8 cellular contexts compared by ENCODE assay signal in the genomic region with DNA sequence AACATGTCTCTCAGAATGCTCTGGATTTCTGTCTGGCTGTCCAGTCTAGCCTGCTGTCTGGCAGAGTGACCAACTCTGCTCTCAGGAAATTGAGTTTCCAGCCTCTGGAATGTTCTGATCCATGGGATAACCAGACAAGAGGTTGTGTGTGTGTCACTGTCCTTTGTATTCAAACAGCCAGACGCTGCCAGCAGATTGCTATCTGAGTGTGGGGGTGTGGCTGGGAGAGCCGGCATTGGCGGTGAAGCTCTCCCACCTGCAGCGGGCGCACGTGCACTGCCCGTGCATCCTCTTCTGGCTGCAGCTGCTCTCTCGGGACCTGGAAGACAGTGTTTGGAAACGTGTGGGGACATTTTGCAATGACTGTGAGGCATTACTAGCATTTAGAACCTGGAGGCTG. TPM values are rescaled to one million over a fixed set of nuclear protein-coding genes. Genes with fewer than 3 reads are reported as not detected.
DNase-seq lines count a peak whose midpoint lies in the region; ATAC-seq and TF ChIP-seq lines count a peak whose summit lies in the region.

No MANE protein-coding gene starts in this region.

- ATAC-seq in DND-41 (ENCODE audit: insufficient read depth, low read depth), result peak; percentile 44
- ATAC-seq in HG03469 (IDR thresholded peaks at IDR 0.05; ENCODE audit: unreplicated experiment), result no peak
- no peak for ATAC-seq in HG03108 (IDR thresholded peaks at IDR 0.05; ENCODE audit: unreplicated experiment)

- peaks cover 24% of the 10 kb centered on the region for H3K27me3 Mint-ChIP-seq in progenitor cell of endocrine pancreas
- peaks cover 28% of the 10 kb centered on the region for H3K27me3 Mint-ChIP-seq in activated T-helper 1 cell treated with anti-CD3 and anti-CD28 coated beads, Interleukin-12 subunit alpha, Interleukin-12 subunit beta, Interleukin-2, Interleukin-4 antibody, amounts not matched to agents 30 ng/mL and 10 ng/mL and 1 ng/mL, durations not matched to agents 14 hours and 24 hours and 36 hours (ENCODE audit: insufficient read depth)

- peaks cover 5% of the 10 kb centered on the region for H3K4me1 Mint-ChIP-seq in progenitor cell of endocrine pancreas (ENCODE audit: low read depth)
- H3K4me1 Mint-ChIP-seq in activated T-helper 1 cell treated with anti-CD3 and anti-CD28 coated beads, Interleukin-12 subunit alpha, Interleukin-12 subunit beta, Interleukin-2, Interleukin-4 antibody, amounts not matched to agents 30 ng/mL and 10 ng/mL and 1 ng/mL, durations not matched to agents 14 hours and 24 hours and 36 hours (ENCODE audit: low read depth), result no peaks in the 10 kb centered on the region

- no peaks in the 10 kb centered on the region for H3K79me2 ChIP-seq in DND-41 (ENCODE audit: insufficient read depth, low read length)

- no peaks in the 10 kb centered on the region for H3K36me3 Mint-ChIP-seq in progenitor cell of endocrine pancreas (ENCODE audit: insufficient read depth)
- no peaks in the 10 kb centered on the region for H3K36me3 Mint-ChIP-seq in activated T-helper 1 cell treated with anti-CD3 and anti-CD28 coated beads, Interleukin-12 subunit alpha, Interleukin-12 subunit beta, Interleukin-2, Interleukin-4 antibody, amounts not matched to agents 30 ng/mL and 10 ng/mL and 1 ng/mL, durations not matched to agents 14 hours and 24 hours and 36 hours (ENCODE audit: low read depth)

- H3K9me3 Mint-ChIP-seq in progenitor cell of endocrine pancreas (ENCODE audit: low read depth), result no peaks in the 10 kb centered on the region
- H3K9me3 Mint-ChIP-seq in activated T-helper 1 cell treated with anti-CD3 and anti-CD28 coated beads, Interleukin-12 subunit alpha, Interleukin-12 subunit beta, Interleukin-2, Interleukin-4 antibody, amounts not matched to agents 30 ng/mL and 10 ng/mL and 1 ng/mL, durations not matched to agents 14 hours and 24 hours and 36 hours, result no peaks in the 10 kb centered on the region

- H3K27ac ChIP-seq in DND-41 (ENCODE audit: low read length), result peak overlapping the region; percentile 21; the same call in 1 of the 2 replicates

- no peak overlapping the region for H3K4me2 ChIP-seq in DND-41 (ENCODE audit: insufficient read depth, low read length)

- TF ChIP-seq CTCF in DND-41 (IDR thresholded peaks at IDR 0.05; ENCODE audit: borderline replicate concordance, extremely low read depth, low read length, poor library complexity, severe bottlenecking) (peak; percentile 51), LNCaP clone FGC (IDR thresholded peaks at IDR 0.05; ENCODE audit: control insufficient read depth, extremely low read depth, insufficient read depth) (peak; percentile 90), progenitor cell of endocrine pancreas (IDR thresholded peaks at IDR 0.05; ENCODE audit: unreplicated experiment) (peak; percentile 40)

- no peaks in the 10 kb centered on the region for H3K9me3 ChIP-seq in DND-41 (ENCODE audit: insufficient read depth, low read length, severe bottlenecking)

- H3K27ac Mint-ChIP-seq in progenitor cell of endocrine pancreas, result peak overlapping the region; percentile 9
- H3K27ac Mint-ChIP-seq in activated T-helper 1 cell treated with anti-CD3 and anti-CD28 coated beads, Interleukin-12 subunit alpha, Interleukin-12 subunit beta, Interleukin-2, Interleukin-4 antibody, amounts not matched to agents 30 ng/mL and 10 ng/mL and 1 ng/mL, durations not matched to agents 14 hours and 24 hours and 36 hours, result no peak overlapping the region

- H3K27me3 ChIP-seq in DND-41 (ENCODE audit: insufficient read depth, low read length, poor library complexity), result no peaks in the 10 kb centered on the region

- H3K4me3 ChIP-seq in DND-41 (ENCODE audit: low read depth in 1 of 2, low read length in 2 of 2) (no peak overlapping the region), LNCaP clone FGC (ENCODE audit: low read depth, low read length) (no peak overlapping the region)

- no peak overlapping the region for H2AFZ ChIP-seq in DND-41 (ENCODE audit: low read depth, low read length)

- peak; percentile 75 for DNase-seq in DND-41
- peak; percentile 99 for DNase-seq in LNCaP clone FGC (ENCODE audit: low read depth)
- peak; percentile 87 for DNase-seq in RPMI7951 (ENCODE audit: low read depth)
- peak; percentile 12 for DNase-seq in globus pallidus (ENCODE audit: low spot score)
- DNase-seq in progenitor cell of endocrine pancreas (ENCODE audit: low spot score, unreplicated experiment), result no peak
- DNase-seq in activated T-helper 1 cell treated with anti-CD3 and anti-CD28 coated beads, Interleukin-12 subunit alpha, Interleukin-12 subunit beta, Interleukin-2, Interleukin-4 antibody, amounts not matched to agents 30 ng/mL and 10 ng/mL and 1 ng/mL, durations not matched to agents 14 hours and 24 hours and 36 hours (ENCODE audit: low spot score), result no peak

- no peak overlapping the region for H3K4me3 Mint-ChIP-seq in progenitor cell of endocrine pancreas (ENCODE audit: low read depth)
- H3K4me3 Mint-ChIP-seq in activated T-helper 1 cell treated with anti-CD3 and anti-CD28 coated beads, Interleukin-12 subunit alpha, Interleukin-12 subunit beta, Interleukin-2, Interleukin-4 antibody, amounts not matched to agents 30 ng/mL and 10 ng/mL and 1 ng/mL, durations not matched to agents 14 hours and 24 hours and 36 hours, result no peak overlapping the region

- intact Hi-C loops in activated T-helper 1 cell treated with anti-CD3 and anti-CD28 coated beads, Interleukin-12 subunit alpha, Interleukin-12 subunit beta, Interleukin-2, Interleukin-4 antibody, amounts not matched to agents 30 ng/mL and 10 ng/mL and 1 ng/mL, durations not matched to agents 14 hours and 24 hours and 36 hours (cut with micrococcal nuclease), result no loop called here

- H3K36me3 ChIP-seq in DND-41 (ENCODE audit: insufficient read depth, low read length), result no peaks in the 10 kb centered on the region

- H3K4me1 ChIP-seq in DND-41 (ENCODE audit: insufficient read depth, low read length), result peaks cover 46% of the 10 kb centered on the region

- no peak overlapping the region for H3K9ac ChIP-seq in DND-41 (ENCODE audit: low read depth, low read length)

- H4K20me1 ChIP-seq in DND-41 (ENCODE audit: insufficient read depth, low read length), result no peaks in the 10 kb centered on the region

RNA-seq across cellular contexts. Expression of a gene that starts 26.1 kb away (rescaled TPM):
- total RNA-seq in RPMI7951 (2014; rRNA removed; shearing (Covaris generic)), result under 0.01 TPM in 1 of 2 replicates, not detected in the other
- not detected in 2 replicates for total RNA-seq in progenitor cell of endocrine pancreas
- total RNA-seq in activated T-helper 1 cell treated with anti-CD3 and anti-CD28 coated beads, Interleukin-12 subunit alpha, Interleukin-12 subunit beta, Interleukin-2, Interleukin-4 antibody, amounts not matched to agents 30 ng/mL and 10 ng/mL and 1 ng/mL, durations not matched to agents 14 hours and 24 hours and 36 hours, result not detected in 2 replicates

Comparison
In these comparisons a context has a peak if more than half of its experiments do, and no peak if none do; other contexts are left out.
1. DNase-seq: peak in DND-41 (single experiment), LNCaP clone FGC (single experiment), RPMI7951 (single experiment) and globus pallidus (single experiment); none in progenitor cell of endocrine pancreas (single experiment) and activated T-helper 1 cell treated with anti-CD3 and anti-CD28 coated beads, Interleukin-12 subunit alpha, Interleukin-12 subunit beta, Interleukin-2, Interleukin-4 antibody, amounts not matched to agents 30 ng/mL and 10 ng/mL and 1 ng/mL, durations not matched to agents 14 hours and 24 hours and 36 hours (single experiment).
2. CTCF ChIP-seq: peak in every context shown above with its lines; median percentile 90 in LNCaP clone FGC; 51 in DND-41; 40 in progenitor cell of endocrine pancreas.